8 cellular contexts compared by ENCODE assay signal in the genomic region with DNA sequence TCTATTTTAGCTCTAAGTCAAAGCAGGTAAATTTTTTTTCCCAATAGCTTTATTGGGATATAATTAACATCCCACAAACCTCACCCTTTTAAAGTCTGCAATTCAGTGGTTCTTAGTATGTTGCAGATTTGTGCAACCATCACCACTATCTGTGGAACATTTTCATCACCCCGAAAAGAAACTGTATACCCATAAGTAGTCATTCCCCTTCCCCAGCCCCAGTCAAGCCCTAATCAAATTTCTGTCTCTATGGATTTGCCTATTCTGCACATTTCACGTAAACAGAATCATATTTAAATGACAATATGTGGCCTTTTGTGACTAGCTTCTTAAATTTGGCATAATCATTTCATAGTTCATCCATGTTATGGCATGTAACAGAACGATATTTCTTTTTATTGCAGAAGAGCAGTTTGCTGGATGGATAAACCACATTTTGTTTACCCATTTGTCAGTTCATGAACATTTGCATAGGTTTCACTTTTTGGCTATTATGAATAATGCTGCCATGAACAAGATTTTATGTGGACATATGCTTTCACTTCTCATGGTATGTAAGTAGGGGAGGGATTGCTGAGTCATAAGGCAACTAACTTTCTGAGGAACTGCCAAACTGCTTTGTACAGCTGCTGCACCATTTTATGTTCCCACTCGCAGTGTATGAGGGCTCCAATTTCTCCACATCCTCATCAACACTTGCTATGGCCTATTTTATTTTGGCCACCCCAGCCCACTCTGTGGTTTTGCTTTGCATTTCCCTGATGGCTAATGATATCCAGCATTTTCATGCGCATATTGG. TPM values are rescaled to one million over a fixed set of nuclear protein-coding genes. Genes with fewer than 3 reads are reported as not detected.
A peak's percentile ranks its signal among the peaks of the same experiment; 100 is the strongest.
DNase-seq lines count a peak whose midpoint lies in the region; ATAC-seq and TF ChIP-seq lines count a peak whose summit lies in the region.

No MANE protein-coding gene starts in this region.

- ATAC-seq in HG02623 (IDR thresholded peaks at IDR 0.05; ENCODE audit: unreplicated experiment) (peak; percentile 97), esophagus mucosa (peak; percentile 56)

- H3K9me3 Mint-ChIP-seq in activated naive CD4-positive, alpha-beta T cell treated with anti-CD3 and anti-CD28 coated beads for 36 hours, result no peaks in the 10 kb centered on the region

- intact Hi-C loops in activated naive CD4-positive, alpha-beta T cell treated with anti-CD3 and anti-CD28 coated beads for 36 hours (cut with micrococcal nuclease), result no loop called here
- intact Hi-C loops in colonic mucosa (cut with DNase I), result no loop called here

- no peak overlapping the region for H3K4me3 Mint-ChIP-seq in activated naive CD4-positive, alpha-beta T cell treated with anti-CD3 and anti-CD28 coated beads for 36 hours

- peaks cover 8% of the 10 kb centered on the region for H3K4me1 Mint-ChIP-seq in activated naive CD4-positive, alpha-beta T cell treated with anti-CD3 and anti-CD28 coated beads for 36 hours (ENCODE audit: low read depth)

- H3K27me3 ChIP-seq in colonic mucosa, result no peaks in the 10 kb centered on the region

- DNase-seq in activated naive CD4-positive, alpha-beta T cell treated with anti-CD3 and anti-CD28 coated beads for 36 hours, result peak; percentile 9
- no peak for DNase-seq in activated naive CD4-positive, alpha-beta T cell (lab: John Stamatoyannopoulos, UW)
- DNase-seq in NCI-H526 (lab: John Stamatoyannopoulos, UW) (peak; percentile 96 to 97), activated gamma-delta T cell (lab: John Stamatoyannopoulos, UW) (no peak), NCI-H2196 (lab: John Stamatoyannopoulos, UW; ENCODE audit: unreplicated experiment) (no peak), colonic mucosa (no peak)

- H3K4me3 ChIP-seq in colonic mucosa, result no peak overlapping the region

- H3K27ac Mint-ChIP-seq in activated naive CD4-positive, alpha-beta T cell treated with anti-CD3 and anti-CD28 coated beads for 36 hours, result no peak overlapping the region

- TF ChIP-seq CTCF in colonic mucosa (IDR thresholded peaks at IDR 0.05), result no peak

- H3K36me3 Mint-ChIP-seq in activated naive CD4-positive, alpha-beta T cell treated with anti-CD3 and anti-CD28 coated beads for 36 hours (ENCODE audit: low read depth), result peaks cover 18% of the 10 kb centered on the region

- no peak overlapping the region for H3K27ac ChIP-seq in colonic mucosa

- H3K27me3 Mint-ChIP-seq in activated naive CD4-positive, alpha-beta T cell treated with anti-CD3 and anti-CD28 coated beads for 36 hours (ENCODE audit: low read depth), result no peaks in the 10 kb centered on the region

- CTCF ChIA-PET in activated naive CD4-positive, alpha-beta T cell treated with anti-CD3 and anti-CD28 coated beads for 36 hours (lab: Charles Lee), result no interaction called here

- H3K9ac ChIP-seq in colonic mucosa (ENCODE audit: low read depth in 2 of 2, low read length in 2 of 2), result no peak overlapping the region

- H3K9me3 ChIP-seq in colonic mucosa, result no peaks in the 10 kb centered on the region

- H3K36me3 ChIP-seq in colonic mucosa, result no peaks in the 10 kb centered on the region

- H3K4me1 ChIP-seq in colonic mucosa, result no peaks in the 10 kb centered on the region

RNA-seq across cellular contexts. Expression of gene SLC46A3, which starts 10.9 kb away (rescaled TPM):
- total RNA-seq in activated naive CD4-positive, alpha-beta T cell treated with anti-CD3 and anti-CD28 coated beads for 36 hours, result 1 to 10 TPM; 2.2 to 3.2 TPM
- 0.84 TPM for total RNA-seq in esophagus mucosa
- total RNA-seq in colonic mucosa, result 10 to 100 TPM; 30.5 to 45.8 TPM

RNA-seq across cellular contexts. Expression of gene POMP, which starts 48.9 kb away (rescaled TPM):
- 100 to 1,000 TPM; 106 to 108 TPM for total RNA-seq in activated naive CD4-positive, alpha-beta T cell treated with anti-CD3 and anti-CD28 coated beads for 36 hours
- total RNA-seq in esophagus mucosa, result 55.2 TPM
- 10 to 100 TPM; 82.0 to 94.1 TPM for total RNA-seq in colonic mucosa

Comparison
In these comparisons a context has a peak if more than half of its experiments do, and no peak if none do; other contexts are left out.
1. DNase-seq: peak in activated naive CD4-positive, alpha-beta T cell treated with anti-CD3 and anti-CD28 coated beads for 36 hours (single experiment) and NCI-H526 (2 of 2); none in activated naive CD4-positive, alpha-beta T cell (0 of 4), activated gamma-delta T cell (single experiment), NCI-H2196 (single experiment) and colonic mucosa (single experiment).
2. RNA of gene SLC46A3, which starts 10.9 kb away (total RNA-seq): 30.5 to 45.8 TPM in colonic mucosa; 2.2 to 3.2 TPM in activated naive CD4-positive, alpha-beta T cell treated with anti-CD3 and anti-CD28 coated beads for 36 hours and 0.84 TPM in esophagus mucosa (single experiment); every median in the first group is over 4 times any median in the second.